8 cellular contexts compared by ENCODE assay signal in genomic region chr14:54627718-54628345, GRCh38.
DNase-seq lines count a peak whose midpoint lies in the region; ATAC-seq, FAIRE-seq and TF ChIP-seq lines count a peak whose summit lies in the region.

No MANE protein-coding gene starts in this region.

- DNase-seq in GM12891 (ENCODE audit: insufficient read length, low spot score) (peak; percentile 7), SK-N-MC (ENCODE audit: low read depth, low spot score) (peak; percentile 20), memory B cell (ENCODE audit: low spot score in 2 of 2) (peak in 1 of 2 donors; percentile 24), substantia nigra (lab: John Stamatoyannopoulos, UW) (peak in 13 of 49 donors; percentile 10 to 68 (median 33)), WERI-Rb-1 (no peak), trophoblast cell (no peak)

- peaks cover 0 to 10% of the 10 kb centered on the region in 2 experiments for H3K4me1 ChIP-seq in trophoblast cell (ENCODE audit: control insufficient read depth in 1 of 2, insufficient read depth in 2 of 2, low read length in 2 of 2)

- no peak overlapping the region for H2BK120ac ChIP-seq in trophoblast cell (ENCODE audit: insufficient read depth, low read length, poor library complexity)

- no peak overlapping the region for H3K4me2 ChIP-seq in trophoblast cell (ENCODE audit: low read length)

- no peak for TF ChIP-seq POLR2A in GM12891 (IDR thresholded peaks at IDR 0.05; ENCODE audit: low read depth, low read length)

- peaks cover 6% of the 10 kb centered on the region for H3K9me3 Mint-ChIP-seq in dendritic cell treated with granulocyte-macrophage colony-stimulating factor and Interleukin-4, amounts not matched to agents 40 ng/mL and 50 ng/mL, for 4 days
- no peaks in the 10 kb centered on the region for H3K9me3 Mint-ChIP-seq in memory B cell

- H3K4me3 ChIP-seq in SK-N-MC (peak overlapping the region; percentile 54), WERI-Rb-1 (ENCODE audit: low read depth, low read length) (no peak overlapping the region), trophoblast cell (ENCODE audit: low read depth, low read length) (no peak overlapping the region)

- no CpG with 5 or more reads among the region's 11 CpGs for WGBS in trophoblast cell (ENCODE audit: extremely low coverage, insufficient coverage, insufficient read length)

- H3K23ac ChIP-seq in trophoblast cell (ENCODE audit: low read length): no peak overlapping the region

- TF ChIP-seq CTCF in WERI-Rb-1 (IDR thresholded peaks at IDR 0.05; ENCODE audit: low read depth, low read length): no peak

- H3K4me1 Mint-ChIP-seq in dendritic cell treated with granulocyte-macrophage colony-stimulating factor and Interleukin-4, amounts not matched to agents 40 ng/mL and 50 ng/mL, for 4 days (ENCODE audit: low read depth): peaks cover 40% of the 10 kb centered on the region
- peaks cover 44% of the 10 kb centered on the region for H3K4me1 Mint-ChIP-seq in memory B cell

- H2BK12ac ChIP-seq in trophoblast cell (ENCODE audit: low read length): no peak overlapping the region

- no peak overlapping the region for H2AK5ac ChIP-seq in trophoblast cell (ENCODE audit: low read length)

- H3K4ac ChIP-seq in trophoblast cell (ENCODE audit: low read depth, low read length): no peak overlapping the region

- H3K79me1 ChIP-seq in trophoblast cell (ENCODE audit: low read length): no peaks in the 10 kb centered on the region

- no peak for FAIRE-seq in GM12891 (lab: Jason Lieb, UNC)

- intact Hi-C loops in dendritic cell treated with granulocyte-macrophage colony-stimulating factor and Interleukin-4, amounts not matched to agents 40 ng/mL and 50 ng/mL, for 4 days (cut with micrococcal nuclease): no loop called here

- H3K14ac ChIP-seq in trophoblast cell (ENCODE audit: low read length): no peak overlapping the region

- ATAC-seq in HG02610 (IDR thresholded peaks at IDR 0.05; ENCODE audit: unreplicated experiment): peak; percentile 62
- peak; percentile 86 for ATAC-seq in memory B cell (ENCODE audit: low read depth)

- H3K27me3 ChIP-seq in WERI-Rb-1 (ENCODE audit: insufficient read depth, low read depth, severe bottlenecking): no peaks in the 10 kb centered on the region
- H3K27me3 ChIP-seq in trophoblast cell (ENCODE audit: insufficient read depth, low read length): no peaks in the 10 kb centered on the region

- H4K91ac ChIP-seq in trophoblast cell (ENCODE audit: low read depth, low read length): no peak overlapping the region

- no peak overlapping the region for H2AFZ ChIP-seq in trophoblast cell (ENCODE audit: insufficient read depth, low read length, poor library complexity)

- H3K27me3 Mint-ChIP-seq in dendritic cell treated with granulocyte-macrophage colony-stimulating factor and Interleukin-4, amounts not matched to agents 40 ng/mL and 50 ng/mL, for 4 days: no peaks in the 10 kb centered on the region
- no peaks in the 10 kb centered on the region for H3K27me3 Mint-ChIP-seq in memory B cell

- no peaks in the 10 kb centered on the region for H3K9me3 ChIP-seq in SK-N-MC (ENCODE audit: low read depth, low read length)
- H3K9me3 ChIP-seq in WERI-Rb-1 (ENCODE audit: severe bottlenecking): no peaks in the 10 kb centered on the region
- no peaks in the 10 kb centered on the region for H3K9me3 ChIP-seq in trophoblast cell (ENCODE audit: insufficient read depth, low read depth, low read length)

- no peak overlapping the region for H4K12ac ChIP-seq in trophoblast cell (ENCODE audit: low read depth, low read length)

- no peaks in the 10 kb centered on the region for H3K36me3 ChIP-seq in SK-N-MC (ENCODE audit: insufficient read depth, low read length)
- no peaks in the 10 kb centered on the region; the same call in 1 of the 2 replicates for H3K36me3 ChIP-seq in WERI-Rb-1
- H3K36me3 ChIP-seq in trophoblast cell (ENCODE audit: control insufficient read depth in 1 of 2, insufficient read depth in 2 of 2, low read length in 2 of 2): peaks cover 0 to 2% of the 10 kb centered on the region in 2 experiments

- no peak overlapping the region for H3K18ac ChIP-seq in trophoblast cell (ENCODE audit: low read length)

- H3K9ac ChIP-seq in SK-N-MC (ENCODE audit: insufficient read length): peak overlapping the region; percentile 8
- H3K9ac ChIP-seq in trophoblast cell (ENCODE audit: low read length): no peak overlapping the region

- H3K27ac Mint-ChIP-seq in dendritic cell treated with granulocyte-macrophage colony-stimulating factor and Interleukin-4, amounts not matched to agents 40 ng/mL and 50 ng/mL, for 4 days: peak overlapping the region; percentile 83
- H3K27ac Mint-ChIP-seq in memory B cell: peak overlapping the region; percentile 92

- H4K8ac ChIP-seq in trophoblast cell (ENCODE audit: low read depth, low read length): no peak overlapping the region

- peak overlapping the region; percentile 34 for H3K4me3 Mint-ChIP-seq in dendritic cell treated with granulocyte-macrophage colony-stimulating factor and Interleukin-4, amounts not matched to agents 40 ng/mL and 50 ng/mL, for 4 days
- H3K4me3 Mint-ChIP-seq in memory B cell: peak overlapping the region; percentile 67

- H2BK5ac ChIP-seq in trophoblast cell (ENCODE audit: low read depth, low read length, poor library complexity): no peak overlapping the region

- peaks cover 1% of the 10 kb centered on the region for H3K79me2 ChIP-seq in trophoblast cell (ENCODE audit: control insufficient read depth, insufficient read depth, low read length, poor library complexity)

- H3K36me3 Mint-ChIP-seq in dendritic cell treated with granulocyte-macrophage colony-stimulating factor and Interleukin-4, amounts not matched to agents 40 ng/mL and 50 ng/mL, for 4 days (ENCODE audit: low read depth): no peaks in the 10 kb centered on the region
- H3K36me3 Mint-ChIP-seq in memory B cell: peaks cover 5% of the 10 kb centered on the region

- peak overlapping the region; percentile 65; the same call in 1 of the 2 replicates for H3K27ac ChIP-seq in SK-N-MC
- peak overlapping the region; percentile 29 for H3K27ac ChIP-seq in substantia nigra (ENCODE audit: low read depth, low read length, poor library complexity, severe bottlenecking)
- no peak overlapping the region for H3K27ac ChIP-seq in WERI-Rb-1
- no peak overlapping the region for H3K27ac ChIP-seq in trophoblast cell (ENCODE audit: low read depth, low read length)

TF ChIP-seq in GM12891, 5 proteins besides CTCF, POLR2A, EP300 and RAD21:
- 0 out of 2 replicates have a peak, but pooled peaks have one; percentile 4 for TF ChIP-seq SPI1 (IDR thresholded peaks at IDR 0.05; ENCODE audit: low read depth, low read length)
- TF ChIP-seq TAF1 (IDR thresholded peaks at IDR 0.05; ENCODE audit: low read depth, low read length): no peak

Comparison
In these comparisons a context has a peak if more than half of its experiments do, and no peak if none do; other contexts are left out.
1. DNase-seq: peak in GM12891 (single experiment) and SK-N-MC (single experiment); none in WERI-Rb-1 (single experiment) and trophoblast cell (0 of 2).
2. H3K27ac ChIP-seq: peak in SK-N-MC (single experiment) and substantia nigra (single experiment); none in WERI-Rb-1 (single experiment) and trophoblast cell (single experiment).